19 cellular contexts compared by ENCODE assay signal in genomic region chr7:30177186-30177585, GRCh38.
"Had no signal": no experiment of that assay in that cellular context is flagged by ENCODE, and none has a peak within 500 bp of the region (broad histone marks: within the 10 kb centered on the region; RNA-seq: fewer than 3 reads in every experiment).

No MANE protein-coding gene starts in this region.

- H3K4me3 Mint-ChIP-seq: activated CD4-positive, alpha-beta memory T cell treated with anti-CD3 and anti-CD28 coated beads for 36 hours; activated naive CD4-positive, alpha-beta T cell treated with anti-CD3 and anti-CD28 coated beads, Interleukin-2, amount 10 ng/mL, durations not matched to agents 7 days and 5 days; neural crest cell had no signal

- H3K27ac Mint-ChIP-seq: activated CD4-positive, alpha-beta memory T cell treated with anti-CD3 and anti-CD28 coated beads for 36 hours; activated naive CD4-positive, alpha-beta T cell treated with anti-CD3 and anti-CD28 coated beads, Interleukin-2, amount 10 ng/mL, durations not matched to agents 7 days and 5 days had no signal

- H3K27ac ChIP-seq: body of pancreas, hepatocyte had no signal

- H3K36me3 Mint-ChIP-seq: activated CD4-positive, alpha-beta memory T cell treated with anti-CD3 and anti-CD28 coated beads for 36 hours; activated naive CD4-positive, alpha-beta T cell treated with anti-CD3 and anti-CD28 coated beads, Interleukin-2, amount 10 ng/mL, durations not matched to agents 7 days and 5 days had no signal

- H3K9me3 Mint-ChIP-seq: activated CD4-positive, alpha-beta memory T cell treated with anti-CD3 and anti-CD28 coated beads for 36 hours; neural crest cell had no signal

- H3K4me3 ChIP-seq: body of pancreas, hepatocyte had no signal

- H3K9me3 ChIP-seq: body of pancreas had no signal

- DNase-seq: activated CD4-positive, alpha-beta memory T cell treated with anti-CD3 and anti-CD28 coated beads for 36 hours; activated CD4-positive, alpha-beta T cell treated with anti-CD3 and anti-CD28 coated beads for 48 hours; activated CD4-positive, CD25-positive, alpha-beta regulatory T cell; activated effector memory CD4-positive, alpha-beta T cell treated with anti-CD3 and anti-CD28 coated beads, Interleukin-2, amount 50 U/mL, for 16 hours; activated naive CD4-positive, alpha-beta T cell treated with anti-CD3 and anti-CD28 coated beads, Interleukin-2, amount 10 ng/mL, durations not matched to agents 7 days and 5 days; body of pancreas; effector CD8-positive, alpha-beta T cell; foreskin melanocyte; glutamatergic neuron; left ventricle myocardium superior; mammary epithelial cell; posterior cingulate gyrus; stimulated activated CD4-positive, alpha-beta T cell treated with anti-CD3 and anti-CD28 coated beads, Interleukin-2, amount 100 ng/mL, for 48 hours; stimulated activated CD8-positive, alpha-beta memory T cell treated with anti-CD3 and anti-CD28 coated beads, Interleukin-4, amount 100 ng/mL, for 48 hours; stimulated activated naive CD4-positive, alpha-beta T cell treated with Interleukin-2 at 50 U/mL for 16 hours; T-helper 9 cell had no signal

- H3K27me3 Mint-ChIP-seq: activated CD4-positive, alpha-beta memory T cell treated with anti-CD3 and anti-CD28 coated beads for 36 hours; activated naive CD4-positive, alpha-beta T cell treated with anti-CD3 and anti-CD28 coated beads, Interleukin-2, amount 10 ng/mL, durations not matched to agents 7 days and 5 days had no signal

- ATAC-seq: body of pancreas, left ventricle myocardium superior, sciatic nerve had no signal

- H3K27me3 ChIP-seq: body of pancreas, hepatocyte had no signal
